9 cellular contexts compared by ENCODE assay signal in the genomic region with DNA sequence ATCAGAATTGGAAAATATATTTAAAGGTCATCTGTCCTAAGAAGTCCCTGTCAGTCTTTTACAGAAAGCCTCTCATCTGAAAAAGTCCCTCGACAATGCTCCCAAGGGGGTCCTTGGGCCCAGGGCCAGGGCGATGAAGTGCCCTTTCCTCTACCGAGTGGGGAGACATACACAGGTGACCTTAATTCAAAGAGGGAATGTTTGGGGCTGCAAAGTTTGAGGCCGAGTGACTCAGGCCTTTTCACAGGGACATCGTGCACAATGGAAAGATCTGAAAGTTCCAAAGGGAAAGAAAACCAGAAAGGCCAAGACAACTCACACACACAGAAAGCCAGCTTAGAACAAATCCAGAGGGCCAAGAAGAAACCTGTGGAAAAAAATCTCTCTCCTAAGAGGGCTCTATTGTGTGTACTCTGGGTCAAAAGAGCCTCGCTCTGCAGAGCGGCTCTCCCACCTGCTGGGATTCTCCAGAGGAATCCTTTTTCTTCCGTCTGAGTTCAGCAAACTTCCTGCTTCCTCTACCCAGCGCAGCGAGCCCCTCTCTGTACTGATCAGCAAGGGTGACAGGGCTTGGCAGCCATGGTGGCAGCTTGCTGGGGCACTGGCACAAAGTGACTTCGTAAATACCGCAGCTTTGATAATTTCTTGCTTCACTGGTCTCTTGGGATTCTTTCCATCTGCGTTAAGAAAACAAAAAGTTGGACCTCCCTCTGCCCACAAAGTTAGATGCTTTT.
DNase-seq lines count a peak whose midpoint lies in the region; ATAC-seq and TF ChIP-seq lines count a peak whose summit lies in the region.
"Had no signal": no experiment of that assay in that cellular context is flagged by ENCODE, and none has a peak within 500 bp of the region (broad histone marks: within the 10 kb centered on the region; RNA-seq: fewer than 3 reads in every experiment).

No MANE protein-coding gene starts in this region.

- H3K9me3 ChIP-seq in SJSA1 (replicated peaks) (0 out of 2 replicates have a peak, but pooled peaks cover 3% of the 10 kb centered on the region), heart right ventricle (no peaks in the 10 kb centered on the region), prostate gland (no peaks in the 10 kb centered on the region)

- no peak overlapping the region for H3K4me3 ChIP-seq in SJSA1
- H3K4me3 ChIP-seq in heart right ventricle = no peak overlapping the region
- no peak overlapping the region for H3K4me3 ChIP-seq in prostate gland

- DNase-seq in ELF-1 (ENCODE audit: low read depth, low spot score) (peak; percentile 70), SJSA1 (ENCODE audit: low read depth in 1 of 2, low spot score in 2 of 2) (peak in 1 of 2 experiments; percentile 35), heart right ventricle (peak in 1 of 2 donors; percentile 29), prostate gland (ENCODE audit: low spot score) (peak; percentile 63), activated T-cell treated with anti-CD3 and anti-CD28 coated beads for 4 hours (no peak)
- DNase-seq in stimulated activated CD4-positive, alpha-beta T cell treated with anti-CD3 and anti-CD28 coated beads, Interleukin-4, amount 100 ng/mL, for 1 hour = no peak
- DNase-seq in activated naive CD4-positive, alpha-beta T cell (lab: John Stamatoyannopoulos, UW) = no peak
- DNase-seq: activated CD4-positive, alpha-beta memory T cell treated with anti-CD3 and anti-CD28 coated beads for 36 hours had no signal

- no peak for TF ChIP-seq POLR2A in prostate gland (IDR thresholded peaks at IDR 0.05)

- H3K27me3 ChIP-seq in SJSA1 (replicated peaks) (no peaks in the 10 kb centered on the region), heart right ventricle (no peaks in the 10 kb centered on the region), prostate gland (replicated peaks; ENCODE audit: insufficient read depth) (no peaks in the 10 kb centered on the region)

- H3K4me1 ChIP-seq in SJSA1 (replicated peaks) = peaks cover 27% of the 10 kb centered on the region
- peaks cover 7 to 34% (median 24%) of the 10 kb centered on the region in 9 donors for H3K4me1 ChIP-seq in heart right ventricle
- peaks cover 12% of the 10 kb centered on the region for H3K4me1 ChIP-seq in prostate gland (replicated peaks)

- TF ChIP-seq CTCF in heart right ventricle (IDR thresholded peaks at IDR 0.05) (no peak), prostate gland (IDR thresholded peaks at IDR 0.05) (no peak)

- 49 to 56% methylated on average over 13 of the region's 13 CpGs for WGBS in heart right ventricle, 2 donors
- 33% methylated on average over 13 of the region's 13 CpGs for WGBS in prostate gland

- ATAC-seq in heart right ventricle (peak in 7 of 8 donors; percentile 27 to 51 (median 38)), HG03469 (IDR thresholded peaks at IDR 0.05; ENCODE audit: unreplicated experiment) (no peak)

- H3K36me3 ChIP-seq in SJSA1 (no peaks in the 10 kb centered on the region), heart right ventricle (no peaks in the 10 kb centered on the region), prostate gland (no peaks in the 10 kb centered on the region)

- intact Hi-C loops in heart right ventricle (cut with DNase I) = no loop called here
- intact Hi-C loops in prostate gland (cut with DNase I) = no loop called here

- H3K27ac ChIP-seq in SJSA1 = peak overlapping the region; percentile 4; the same call in 1 of the 2 replicates
- H3K27ac ChIP-seq in heart right ventricle = peak overlapping the region in 7 of 10 donors; percentile 2 to 53 (median 30)
- peak overlapping the region; percentile 66 to 68 for H3K27ac ChIP-seq in prostate gland

Comparison
In these comparisons a context has a peak if more than half of its experiments do, and no peak if none do; other contexts are left out.
1. DNase-seq: peak in ELF-1 (single experiment) and prostate gland (single experiment); none in activated T-cell treated with anti-CD3 and anti-CD28 coated beads for 4 hours (single experiment), stimulated activated CD4-positive, alpha-beta T cell treated with anti-CD3 and anti-CD28 coated beads, Interleukin-4, amount 100 ng/mL, for 1 hour (single experiment) and activated naive CD4-positive, alpha-beta T cell (0 of 4).
2. H3K27ac ChIP-seq: peak in every context shown above with its lines; median percentile 67 in prostate gland; 30 in heart right ventricle; 4 in SJSA1.